4 cellular contexts compared by ENCODE assay signal in the genomic region with DNA sequence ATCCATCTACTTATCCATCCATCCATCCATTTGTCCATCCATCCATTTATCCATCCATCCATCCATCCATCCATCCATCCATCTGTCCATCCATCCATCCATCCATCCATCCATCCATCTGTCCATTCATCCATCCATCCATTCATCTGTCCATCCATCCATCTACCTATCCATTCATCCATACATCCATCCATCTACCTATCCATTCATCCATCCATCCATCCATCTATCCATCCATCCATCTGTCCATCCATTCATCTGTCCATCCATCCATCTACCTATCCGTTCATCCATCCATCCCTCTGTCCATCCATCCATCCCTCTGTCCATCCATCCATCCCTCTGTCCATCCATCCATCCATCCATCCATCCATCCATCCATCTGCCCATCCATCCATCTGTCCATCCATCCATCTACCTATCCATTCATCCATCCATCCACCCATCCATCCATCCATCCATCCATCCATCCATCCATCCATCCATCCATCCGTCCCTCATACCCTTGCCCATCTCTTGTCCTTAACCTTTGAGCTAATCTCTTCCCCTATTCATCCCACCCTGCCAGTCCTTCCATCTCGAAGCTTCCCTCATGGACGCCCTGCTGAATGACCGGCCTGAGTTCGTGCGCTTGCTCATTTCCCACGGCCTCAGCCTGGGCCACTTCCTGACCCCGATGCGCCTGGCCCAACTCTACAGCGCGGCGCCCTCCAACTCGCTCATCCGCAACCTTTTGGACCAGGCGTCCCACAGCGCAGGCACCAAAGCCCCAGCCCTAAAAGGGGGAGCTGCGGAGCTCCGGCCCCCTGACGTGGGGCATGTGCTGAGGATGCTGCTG. TPM values are rescaled to one million over a fixed set of nuclear protein-coding genes. Genes with fewer than 3 reads are reported as not detected.
"Had no signal": no experiment of that assay in that cellular context is flagged by ENCODE, and none has a peak within 500 bp of the region (broad histone marks: within the 10 kb centered on the region; RNA-seq: fewer than 3 reads in every experiment).

No MANE protein-coding gene starts in this region.

RNA-seq across cellular contexts. Expression of gene HRC, which starts 27.0 kb away (rescaled TPM):
- total RNA-seq: HT1080, M059J, SK-MEL-5 had no signal
- polyA plus RNA-seq: SK-N-SH had no signal
